ENCODE assay signal across 20 cellular contexts in the genomic region with DNA sequence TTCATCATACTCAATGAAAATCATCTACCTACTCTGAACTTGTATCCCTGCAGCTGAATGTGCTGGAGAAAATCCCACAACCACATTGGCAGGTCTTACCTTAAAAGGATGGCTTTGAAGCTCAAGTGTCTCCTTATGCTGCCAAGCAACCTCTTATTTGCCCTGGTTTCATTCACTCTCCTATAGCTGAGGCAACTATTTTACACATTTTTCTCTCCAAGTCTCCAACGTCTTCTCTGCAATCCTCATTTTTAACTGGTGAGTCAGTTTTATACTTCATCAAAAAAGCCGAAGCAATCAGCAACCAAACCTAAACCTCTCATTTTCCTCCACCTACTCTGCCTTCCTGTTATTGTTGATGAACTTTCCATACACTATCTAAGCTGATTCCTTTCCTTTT. TPM values are rescaled to one million over a fixed set of nuclear protein-coding genes. Genes with fewer than 3 reads are reported as not detected.
DNase-seq lines count a peak whose midpoint lies in the region; ATAC-seq, FAIRE-seq and TF ChIP-seq lines count a peak whose summit lies in the region.
"Had no signal": no experiment of that assay in that cellular context is flagged by ENCODE, and none has a peak within 500 bp of the region (broad histone marks: within the 10 kb centered on the region; RNA-seq: fewer than 3 reads in every experiment).

No MANE protein-coding gene starts in this region.

- H3K27me3 Mint-ChIP-seq in natural killer cell treated with Interleukin-12 subunit alpha and Interleukin-12 subunit beta and Interleukin-15 and Interleukin-18, amount 100 ng/mL, for 72 hours: peaks cover 0 to 2% of the 10 kb centered on the region in 2 donors
- H3K27me3 Mint-ChIP-seq: activated naive CD8-positive, alpha-beta T cell had no signal

- FAIRE-seq in H54 (lab: Jason Lieb, UNC): peak; percentile 73

- no peaks in the 10 kb centered on the region for H3K4me1 Mint-ChIP-seq in natural killer cell treated with Interleukin-12 subunit alpha and Interleukin-12 subunit beta and Interleukin-15 and Interleukin-18, amount 100 ng/mL, for 72 hours (ENCODE audit: low read depth in 2 of 2)

- no peak overlapping the region for H3K27ac Mint-ChIP-seq in natural killer cell treated with Interleukin-12 subunit alpha and Interleukin-12 subunit beta and Interleukin-15 and Interleukin-18, amount 100 ng/mL, for 72 hours
- H3K27ac Mint-ChIP-seq: activated CD8-positive, alpha-beta T cell treated with anti-CD3 and anti-CD28 coated beads, Interleukin-2, amount 10 ng/mL, durations not matched to agents 7 days and 5 days; activated naive CD8-positive, alpha-beta T cell; CD4-positive, alpha-beta T cell had no signal

- TF ChIP-seq CTCF in AG04449 (IDR thresholded peaks at IDR 0.05; ENCODE audit: insufficient read depth, low read length, missing control alignments): no peak

- DNase-seq in AG04449 (ENCODE audit: low read depth, low spot score) (peak; percentile 28), H54 (ENCODE audit: insufficient read length, low spot score) (peak; percentile 37), NCI-H2196 treated with DMSO at 0.1 percent for 48 hours (lab: John Stamatoyannopoulos, UW; ENCODE audit: unreplicated experiment) (peak; percentile 14), dedifferentiated amniotic fluid mesenchymal stem cell (ENCODE audit: extremely low spot score) (peak; percentile 39), cardiac septum (ENCODE audit: low spot score) (no peak), NCI-H82 (lab: John Stamatoyannopoulos, UW) (no peak), NAMALWA (ENCODE audit: low spot score) (no peak)
- no peak for DNase-seq in natural killer cell treated with Interleukin-12 subunit alpha and Interleukin-12 subunit beta and Interleukin-15 and Interleukin-18, amount 100 ng/mL, for 72 hours (ENCODE audit: low spot score)
- DNase-seq: activated CD8-positive, alpha-beta T cell treated with anti-CD3 and anti-CD28 coated beads, Interleukin-2, amount 10 ng/mL, durations not matched to agents 7 days and 5 days; activated T-cell treated with anti-CD3 and anti-CD28 coated beads, Interleukin-2, amount 50 U/mL, for 4 hours; caudate nucleus; CD4-positive, alpha-beta T cell; NCI-H2081 treated with DMSO at 0.1 percent for 48 hours; NCI-H774; stimulated activated CD4-positive, alpha-beta T cell treated with anti-CD3 and anti-CD28 coated beads, Interleukin-15, amount 100 ng/mL, for 24 hours; T-helper 9 cell had no signal

- ATAC-seq in natural killer cell treated with Interleukin-12 subunit alpha and Interleukin-12 subunit beta and Interleukin-15 and Interleukin-18, amount 100 ng/mL, for 72 hours: no peak
- ATAC-seq: activated CD8-positive, alpha-beta T cell treated with anti-CD3 and anti-CD28 coated beads, Interleukin-2, amount 10 ng/mL, durations not matched to agents 7 days and 5 days; activated T-cell treated with anti-CD3 and anti-CD28 coated beads, Interleukin-2, amount 50 U/mL, for 4 hours; esophagus mucosa; left lobe of liver had no signal

- H3K36me3 Mint-ChIP-seq in natural killer cell treated with Interleukin-12 subunit alpha and Interleukin-12 subunit beta and Interleukin-15 and Interleukin-18, amount 100 ng/mL, for 72 hours: no peaks in the 10 kb centered on the region
- H3K36me3 Mint-ChIP-seq: activated naive CD8-positive, alpha-beta T cell had no signal

- intact Hi-C loops in cardiac septum (cut with DNase I): no loop called here

- CTCF ChIA-PET in AG04449 (lab: Yijun Ruan, JAX): interaction anchor here (0.7 to 1.6 kb wide), 2 partner anchors 36 to 38 kb away, joined by 3 to 4 read pairs; no protein-coding TSS in a partner anchor

- POLR2A ChIA-PET in AG04449 (lab: Yijun Ruan, JAX): no interaction called here

- H3K4me3 Mint-ChIP-seq in natural killer cell treated with Interleukin-12 subunit alpha and Interleukin-12 subunit beta and Interleukin-15 and Interleukin-18, amount 100 ng/mL, for 72 hours: no peak overlapping the region
- H3K4me3 Mint-ChIP-seq: activated CD8-positive, alpha-beta T cell treated with anti-CD3 and anti-CD28 coated beads, Interleukin-2, amount 10 ng/mL, durations not matched to agents 7 days and 5 days; activated naive CD8-positive, alpha-beta T cell; activated T-cell treated with anti-CD3 and anti-CD28 coated beads, Interleukin-2, amount 50 U/mL, for 4 hours; CD4-positive, alpha-beta T cell had no signal

- no peak for TF ChIP-seq POLR2A in H54 (IDR thresholded peaks at IDR 0.05; ENCODE audit: low read depth, low read length)

- no peaks in the 10 kb centered on the region for H3K9me3 Mint-ChIP-seq in natural killer cell treated with Interleukin-12 subunit alpha and Interleukin-12 subunit beta and Interleukin-15 and Interleukin-18, amount 100 ng/mL, for 72 hours
- H3K9me3 Mint-ChIP-seq: activated T-cell treated with anti-CD3 and anti-CD28 coated beads, Interleukin-2, amount 50 U/mL, for 4 hours; CD4-positive, alpha-beta T cell had no signal

- H3K4me3 ChIP-seq in AG04449 (ENCODE audit: low read depth, low read length): no peak overlapping the region
- H3K4me3 ChIP-seq: SK-N-MC had no signal

RNA-seq across cellular contexts. Expression of a gene that starts 49.8 kb away (rescaled TPM):
- total RNA-seq in cardiac septum: not detected
- total RNA-seq in natural killer cell treated with Interleukin-12 subunit alpha and Interleukin-12 subunit beta and Interleukin-15 and Interleukin-18, amount 100 ng/mL, for 72 hours: not detected
- total RNA-seq: esophagus mucosa, left lobe of liver had no signal

RNA-seq across cellular contexts. Expression of a gene that starts 58.7 kb away (rescaled TPM):
- total RNA-seq in cardiac septum: 33.2 TPM
- total RNA-seq in natural killer cell treated with Interleukin-12 subunit alpha and Interleukin-12 subunit beta and Interleukin-15 and Interleukin-18, amount 100 ng/mL, for 72 hours: 100 to 1,000 TPM in 1 of 2 donors, 10 to 100 TPM in 1; 82.3 to 133 TPM

Comparison
In these comparisons a context has a peak if more than half of its experiments do, and no peak if none do; other contexts are left out.
1. DNase-seq: peak in AG04449 (single experiment), H54 (single experiment), NCI-H2196 treated with DMSO at 0.1 percent for 48 hours (single experiment) and dedifferentiated amniotic fluid mesenchymal stem cell (single experiment); none in cardiac septum (single experiment), natural killer cell treated with Interleukin-12 subunit alpha and Interleukin-12 subunit beta and Interleukin-15 and Interleukin-18, amount 100 ng/mL, for 72 hours (single experiment), NCI-H82 (single experiment) and NAMALWA (single experiment).